Comparison of ENCODE assay signal across 1 cellular context in genomic region chr10:12056758-12057157, GRCh38.
TF ChIP-seq lines count a peak whose summit lies in the region.

No MANE protein-coding gene starts in this region.

TF ChIP-seq in H1, 55 proteins besides CTCF, POLR2A, EP300 and RAD21:
- no peak for TF ChIP-seq BCL11A (IDR thresholded peaks at IDR 0.05; ENCODE audit: low read depth in 2 of 2, low read length in 2 of 2)
- TF ChIP-seq YY1 (IDR thresholded peaks at IDR 0.05; ENCODE audit: low read depth, low read length): no peak
- TF ChIP-seq NANOG (IDR thresholded peaks at IDR 0.05; ENCODE audit: insufficient read depth, low read depth, low read length, poor library complexity, severe bottlenecking): no peak
- no peak for TF ChIP-seq SP4 (IDR thresholded peaks at IDR 0.05; ENCODE audit: low read length)
- TF ChIP-seq EZH2 (IDR thresholded peaks at IDR 0.05; ENCODE audit: low read depth, low read length, severe bottlenecking): no peak
- no peak for TF ChIP-seq CREB1 (IDR thresholded peaks at IDR 0.05)
- no peak for TF ChIP-seq PHF8 (conservative IDR thresholded peaks at IDR 0.05; ENCODE audit: low read depth, low read length)
- no peak for TF ChIP-seq CHD7 (IDR thresholded peaks at IDR 0.05; ENCODE audit: insufficient replicate concordance, low read length)
- no peak for TF ChIP-seq ATF2 (IDR thresholded peaks at IDR 0.05; ENCODE audit: low read length)
- no peak for TF ChIP-seq TAF1 (IDR thresholded peaks at IDR 0.05; ENCODE audit: low read depth, low read length)
- TF ChIP-seq RBBP5 (IDR thresholded peaks at IDR 0.05; ENCODE audit: borderline replicate concordance, low read depth, low read length): no peak
- TF ChIP-seq TAF7 (optimal IDR thresholded peaks at IDR 0.05; ENCODE audit: borderline replicate concordance, low read depth, low read length): no peak
- TF ChIP-seq SAP30 (IDR thresholded peaks at IDR 0.05; ENCODE audit: insufficient read depth, insufficient replicate concordance, low read length): no peak
- TF ChIP-seq JUND (IDR thresholded peaks at IDR 0.05; ENCODE audit: low read length): no peak
- no peak for TF ChIP-seq NRF1 (IDR thresholded peaks at IDR 0.05; ENCODE audit: low read depth, low read length)
- no peak for TF ChIP-seq USF2 (IDR thresholded peaks at IDR 0.05; ENCODE audit: low read length)
